ENCODE assay signal across 9 cellular contexts in genomic region chr14:76812093-76812421, GRCh38. TPM values are rescaled to one million over a fixed set of nuclear protein-coding genes. Genes with fewer than 3 reads are reported as not detected.
DNase-seq lines count a peak whose midpoint lies in the region; ATAC-seq, FAIRE-seq and TF ChIP-seq lines count a peak whose summit lies in the region.
"Had no signal": no experiment of that assay in that cellular context is flagged by ENCODE, and none has a peak within 500 bp of the region (broad histone marks: within the 10 kb centered on the region; RNA-seq: fewer than 3 reads in every experiment).

No MANE protein-coding gene starts in this region.

- H3K9ac ChIP-seq in GM12878 (ENCODE audit: control insufficient read depth, insufficient read depth, low read length), result peak overlapping the region; percentile 59

- in situ Hi-C loops in KBM-7 (cut with MboI; ENCODE audit: low pct_unique_long_range_greater_than_20kb, low sequenced_read_pairs) (no loop called here), GM12878 (cut with MboI) (no loop called here)

- RAD21 ChIA-PET in GM12878 (lab: Charles Lee; ENCODE audit: unreplicated experiment), result interaction anchor here (0.6 to 4.3 kb wide), 9 partner anchors 31 to 309 kb away, joined by 3 to 30 read pairs (median 4); no protein-coding TSS in a partner anchor

- TF ChIP-seq POLR2A in GM12878 (IDR thresholded peaks at IDR 0.05; ENCODE audit: low read depth, low read length) (no peak), testis (IDR thresholded peaks at IDR 0.05) (no peak)

- CTCF ChIA-PET in GM12878 (lab: Yijun Ruan, JAX), result interaction anchor here (0.6 to 8.5 kb wide), 11 partner anchors 10 to 282 kb away, joined by 3 to 132 read pairs (median 6); no protein-coding TSS in a partner anchor

- POLR2A ChIA-PET in GM12878 (lab: Charles Lee), result interaction anchor here (0.6 kb wide), 1 partner anchor 150 kb away, joined by 3 read pairs; no protein-coding TSS in a partner anchor

- H4K20me1 ChIP-seq in GM12878 (ENCODE audit: control insufficient read depth, insufficient read depth), result no peaks in the 10 kb centered on the region

- TF ChIP-seq EP300 in GM12878 (IDR thresholded peaks at IDR 0.05; ENCODE audit: borderline replicate concordance in 1 of 2, control insufficient read depth in 1 of 2, low read depth in 2 of 2, low read length in 2 of 2), result no peak

- FAIRE-seq in GM12878 (lab: Jason Lieb, UNC), result no peak

- H3K4me1 ChIP-seq in ACC112 (ENCODE audit: control insufficient read depth, insufficient read depth, low read length, unreplicated experiment) (peaks cover 3% of the 10 kb centered on the region), GM12878 (ENCODE audit: control insufficient read depth, insufficient read depth, low read length) (no peaks in the 10 kb centered on the region), testis (peaks cover 18% of the 10 kb centered on the region)

- peak; percentile 26 for DNase-seq in KBM-7
- no peak for DNase-seq in GM12878 (ENCODE audit: low read depth, low spot score)
- peak; percentile 23 for DNase-seq in kidney tubule cell (ENCODE audit: low spot score)
- peak; percentile 33 for DNase-seq in testis
- no peak for DNase-seq in glomerular visceral epithelial cell (ENCODE audit: extremely low spot score)
- no peak for DNase-seq in NK-92 treated with Interleukin-12 subunit alpha and Interleukin-12 subunit beta, amount 100 ng/mL, for 24 hours (lab: John Stamatoyannopoulos, UW)

- H3K4me3 ChIP-seq in ACC112 (ENCODE audit: low read depth, low read length), result peak overlapping the region; percentile 93
- peak overlapping the region; percentile 96 for H3K4me3 ChIP-seq in GM12878
- peak overlapping the region; percentile 77 to 85 for H3K4me3 ChIP-seq in testis

- TSS peak; percentile 68 for BruUV-seq in GM12878 (replicated peaks; lab: Mats Ljungman, UMichigan)

- H2AFZ ChIP-seq in ACC112 (ENCODE audit: low read length, unreplicated experiment), result peak overlapping the region; percentile 98
- peak overlapping the region; percentile 68 for H2AFZ ChIP-seq in GM12878 (ENCODE audit: control insufficient read depth, low read depth, low read length)

- 3% methylated on average over 20 of the region's 20 CpGs for WGBS in GM12878 (ENCODE audit: insufficient coverage, insufficient replicate concordance, low lambda C conversion rate, missing lambda C conversion rate)
- 0% methylated on average over 13 to 18 of the region's 20 CpGs for WGBS in testis, 2 donors

- no peak for TF ChIP-seq RAD21 in GM12878 (IDR thresholded peaks at IDR 0.05; ENCODE audit: insufficient read depth, low read depth, low read length)

- H3K27ac ChIP-seq in ACC112 (ENCODE audit: low read depth, low read length), result no peak overlapping the region
- H3K27ac ChIP-seq in GM12878 (ENCODE audit: control insufficient read depth, insufficient read depth), result peak overlapping the region; percentile 23
- H3K27ac ChIP-seq in testis, result peak overlapping the region; percentile 61 to 83

- H3K9me3 ChIP-seq in GM12878 (replicated peaks; ENCODE audit: control insufficient read depth, insufficient read depth, low read length) (no peaks in the 10 kb centered on the region), testis (no peaks in the 10 kb centered on the region)

- H3K27me3 ChIP-seq in ACC112 (ENCODE audit: insufficient read depth, low read length), result peaks cover 8% of the 10 kb centered on the region
- H3K27me3 ChIP-seq in GM12878 (replicated peaks in 1 of 2; ENCODE audit: control insufficient read depth in 2 of 2, insufficient read depth in 2 of 2, low read length in 1 of 2), result no peaks in the 10 kb centered on the region; a peak in 1 of 4 replicates
- no peaks in the 10 kb centered on the region for H3K27me3 ChIP-seq in testis

- H3K79me2 ChIP-seq in ACC112 (ENCODE audit: control insufficient read depth, insufficient read depth, low read length, unreplicated experiment) (peaks cover 4% of the 10 kb centered on the region), GM12878 (ENCODE audit: control insufficient read depth, insufficient read depth, low read length) (peaks cover 7% of the 10 kb centered on the region)

- no peak for TF ChIP-seq CTCF in GM12878 (IDR thresholded peaks at IDR 0.05 in 2 of 3, conservative IDR thresholded peaks at IDR 0.05 in 1 of 3; ENCODE audit: control insufficient read depth in 2 of 3, extremely low read depth in 1 of 3, insufficient read depth in 1 of 3, low read depth in 3 of 3, low read length in 3 of 3)
- TF ChIP-seq CTCF in testis (IDR thresholded peaks at IDR 0.05), result no peak

- SMC1A ChIA-PET in GM12878 (lab: Charles Lee; ENCODE audit: uncharacterized antibody, unreplicated experiment), result interaction anchor here (0.5 to 2.9 kb wide), 10 partner anchors 10 to 258 kb away, joined by 3 to 23 read pairs (median 3); no protein-coding TSS in a partner anchor

- intact Hi-C loops in GM12878 (cut with micrococcal nuclease; ENCODE audit: unreplicated experiment) (loop anchor here (5.0 kb wide), 1 partner anchor 50 kb away; the partner anchor contains the start of gene VASH1), testis (cut with DNase I; ENCODE audit: low total_unique reads) (no loop called here)

- H3K36me3 ChIP-seq in ACC112 (ENCODE audit: insufficient read depth, low read length), result no peaks in the 10 kb centered on the region
- H3K36me3 ChIP-seq in GM12878 (ENCODE audit: control insufficient read depth in 2 of 2, insufficient read depth in 2 of 2, low read length in 1 of 2), result no peaks in the 10 kb centered on the region; a peak in 1 of 4 replicates
- H3K36me3 ChIP-seq in testis (ENCODE audit: low read depth, missing control alignments), result no peaks in the 10 kb centered on the region

- peak overlapping the region; percentile 67 for H3K4me2 ChIP-seq in GM12878 (ENCODE audit: control insufficient read depth, insufficient read depth)

- peak; percentile 2 for ATAC-seq in GM18868 (IDR thresholded peaks at IDR 0.05; ENCODE audit: unreplicated experiment)
- ATAC-seq in GM12878, result peak; percentile 52

TF ChIP-seq in GM12878, 131 proteins besides CTCF, POLR2A, EP300 and RAD21 (continues in another document):
- TF ChIP-seq CHD4 (IDR thresholded peaks at IDR 0.05) (no peak), TCF7 (IDR thresholded peaks at IDR 0.05; ENCODE audit: borderline replicate concordance) (no peak), HDAC6 (IDR thresholded peaks at IDR 0.05; ENCODE audit: unreplicated experiment) (no peak)

RNA-seq across cellular contexts. Expression of gene ANGEL1, which starts 0.6 kb away (rescaled TPM):
- 59.6 and 65.0 TPM in 2 replicates for total RNA-seq in GM12878 (2013; cell fraction: nucleolus; rRNA removed)
- total RNA-seq in GM12878 (2014; rRNA removed) (7.4 and 11.1 TPM in 2 replicates), GM12878 (2014; rRNA removed; fragmentation: Illumina TruSeq; extraction: Trizol) (9.1 and 9.4 TPM in 2 replicates), GM12878 (2021) (17.2 and 17.8 TPM in 2 replicates), testis (100 to 1,000 TPM; 126 to 132 TPM)
- 6.4 TPM for polyA plus RNA-seq in GM12878 (2011; ENCODE audit: low read depth)
- polyA plus RNA-seq in GM12878 (2011; rRNA removed) (25.6 and 29.7 TPM in 2 replicates), GM12878 (2014; fragmentation: Illumina TruSeq; extraction: Trizol) (18.4 and 19.4 TPM in 2 replicates), GM12878 (2014; fragmentation: Nextera tagmentation; extraction: Ambion mirVana) (1 to 10 TPM; 1.7 to 2.8 TPM), GM12878 (2014; rRNA removed) (13.9 and 17.6 TPM in 2 replicates), GM12878 (2016; fragmentation: Nextera tagmentation; extraction: Ambion mirVana) (10 to 100 TPM; 11.8 to 12.8 TPM), testis (ENCODE audit: insufficient read depth, low read depth, low replicate concordance) (150 TPM)
- 22.6 and 24.1 TPM in 2 replicates for polyA plus RNA-seq in GM12878 (2011; cell fraction: cytosol; rRNA removed)
- polyA plus RNA-seq in GM12878 (2011; cell fraction: nucleus; rRNA removed), result 64.3 and 69.8 TPM in 2 replicates
- polyA plus RNA-seq in GM12878 (2012), result 7.9 and 8.7 TPM in 2 replicates
- 19.4 and 29.2 TPM in 2 replicates for polyA minus RNA-seq in GM12878 (2011; rRNA and poly(A)+ RNA removed)
- 4.3 and 5.3 TPM in 2 replicates for polyA minus RNA-seq in GM12878 (2011; cell fraction: cytosol; rRNA and poly(A)+ RNA removed)
- 16.1 and 28.8 TPM in 2 replicates for polyA minus RNA-seq in GM12878 (2011; cell fraction: nucleus; rRNA and poly(A)+ RNA removed)

RNA-seq across cellular contexts. Expression of gene LRRC74A, which starts 14.2 kb away (rescaled TPM):
- not detected in 2 replicates for total RNA-seq in GM12878 (2013; cell fraction: nucleolus; rRNA removed)
- total RNA-seq in GM12878 (2014; rRNA removed) (not detected in 2 replicates), GM12878 (2014; rRNA removed; fragmentation: Illumina TruSeq; extraction: Trizol) (not detected in 2 replicates), GM12878 (2021) (not detected in 2 replicates), testis (10 to 100 TPM in 1 of 2 donors, 1 to 10 TPM in 1; 5.9 to 28.7 TPM)
- polyA plus RNA-seq in GM12878 (2011; ENCODE audit: low read depth), result not detected
- polyA plus RNA-seq in GM12878 (2011; rRNA removed) (not detected in 2 replicates), GM12878 (2014; fragmentation: Illumina TruSeq; extraction: Trizol) (not detected in 2 replicates), GM12878 (2014; fragmentation: Nextera tagmentation; extraction: Ambion mirVana) (not detected), GM12878 (2014; rRNA removed) (not detected in 2 replicates), GM12878 (2016; fragmentation: Nextera tagmentation; extraction: Ambion mirVana) (not detected), testis (ENCODE audit: insufficient read depth, low read depth, low replicate concordance) (32.5 TPM)
- not detected in 2 replicates for polyA plus RNA-seq in GM12878 (2011; cell fraction: cytosol; rRNA removed)
- not detected in 2 replicates for polyA plus RNA-seq in GM12878 (2011; cell fraction: nucleus; rRNA removed)
- polyA plus RNA-seq in GM12878 (2012), result not detected in 2 replicates
- polyA minus RNA-seq in GM12878 (2011; rRNA and poly(A)+ RNA removed), result not detected in 2 replicates
- polyA minus RNA-seq in GM12878 (2011; cell fraction: cytosol; rRNA and poly(A)+ RNA removed), result not detected in 2 replicates
- polyA minus RNA-seq in GM12878 (2011; cell fraction: nucleus; rRNA and poly(A)+ RNA removed), result not detected in 2 replicates
- total RNA-seq: left cardiac atrium had no signal

RNA-seq across cellular contexts. Expression of gene VASH1, which starts 50.8 kb away (rescaled TPM):
- total RNA-seq in GM12878 (2013; cell fraction: nucleolus; rRNA removed), result 1.0 and 1.9 TPM in 2 replicates
- total RNA-seq in GM12878 (2014; rRNA removed) (0.40 and 0.49 TPM in 2 replicates), GM12878 (2014; rRNA removed; fragmentation: Illumina TruSeq; extraction: Trizol) (0.54 and 0.78 TPM in 2 replicates), GM12878 (2021) (2.3 and 2.4 TPM in 2 replicates), testis (10 to 100 TPM; 26.6 to 31.7 TPM)
- 0.72 TPM for polyA plus RNA-seq in GM12878 (2011; ENCODE audit: low read depth)
- polyA plus RNA-seq in GM12878 (2011; rRNA removed) (0.29 and 0.67 TPM in 2 replicates), GM12878 (2014; fragmentation: Illumina TruSeq; extraction: Trizol) (0.98 and 1.2 TPM in 2 replicates), GM12878 (2014; fragmentation: Nextera tagmentation; extraction: Ambion mirVana) (under 1 TPM; 0.06 to 0.35 TPM), GM12878 (2014; rRNA removed) (1.7 and 1.9 TPM in 2 replicates), GM12878 (2016; fragmentation: Nextera tagmentation; extraction: Ambion mirVana) (under 1 TPM; 0.45 to 0.52 TPM), testis (ENCODE audit: insufficient read depth, low read depth, low replicate concordance) (32.0 TPM)
- 0.67 and 0.70 TPM in 2 replicates for polyA plus RNA-seq in GM12878 (2011; cell fraction: cytosol; rRNA removed)
- 3.3 and 3.8 TPM in 2 replicates for polyA plus RNA-seq in GM12878 (2011; cell fraction: nucleus; rRNA removed)
- 1.6 and 1.8 TPM in 2 replicates for polyA plus RNA-seq in GM12878 (2012)
- 0.29 and 1.5 TPM in 2 replicates for polyA minus RNA-seq in GM12878 (2011; rRNA and poly(A)+ RNA removed)
- not detected in 2 replicates for polyA minus RNA-seq in GM12878 (2011; cell fraction: cytosol; rRNA and poly(A)+ RNA removed)
- polyA minus RNA-seq in GM12878 (2011; cell fraction: nucleus; rRNA and poly(A)+ RNA removed), result 0.36 and 1.4 TPM in 2 replicates

Comparison
In these comparisons a context has a peak if more than half of its experiments do, and no peak if none do; other contexts are left out.
1. DNase-seq: peak in KBM-7 (single experiment), kidney tubule cell (single experiment) and testis (single experiment); none in GM12878 (single experiment), glomerular visceral epithelial cell (single experiment) and NK-92 treated with Interleukin-12 subunit alpha and Interleukin-12 subunit beta, amount 100 ng/mL, for 24 hours (single experiment).
2. RNA of gene LRRC74A, which starts 14.2 kb away (total RNA-seq): 5.9 to 28.7 TPM in testis; not detected in GM12878; every median in the first group is over 4 times any median in the second.
3. RNA of gene VASH1, which starts 50.8 kb away (total RNA-seq): 26.6 to 31.7 TPM in testis; 0.40 to 2.4 TPM in GM12878; every median in the first group is over 4 times any median in the second.
4. Peak in every context shown above with its lines, with median percentiles within 50 percentile points of each other: H3K4me3 ChIP-seq.